ENCODE assay signal across 23 cellular contexts in genomic region chr17:37672545-37673078, GRCh38. TPM values are rescaled to one million over a fixed set of nuclear protein-coding genes. Genes with fewer than 3 reads are reported as not detected.
DNase-seq lines count a peak whose midpoint lies in the region; ATAC-seq and TF ChIP-seq lines count a peak whose summit lies in the region.
"Had no signal": no experiment of that assay in that cellular context is flagged by ENCODE, and none has a peak within 500 bp of the region (broad histone marks: within the 10 kb centered on the region; RNA-seq: fewer than 3 reads in every experiment).

No MANE protein-coding gene starts in this region.

- no peak for ATAC-seq in HG03460 (IDR thresholded peaks at IDR 0.05; ENCODE audit: unreplicated experiment)
- ATAC-seq: activated T-cell treated with anti-CD3 and anti-CD28 coated beads, Interleukin-2, amount 50 U/mL, for 4 hours; right cardiac atrium had no signal

- H3K36me3 ChIP-seq in breast epithelium (no peaks in the 10 kb centered on the region), SK-N-SH (replicated peaks in 1 of 2; ENCODE audit: control insufficient read depth in 1 of 2, insufficient read depth in 2 of 2, low read length in 1 of 2) (no peaks in the 10 kb centered on the region)
- H3K36me3 ChIP-seq: esophagus squamous epithelium, uterus had no signal

- POLR2A ChIA-PET in MCF 10A (lab: Yijun Ruan, JAX) (interaction anchor here (0.5 to 1.6 kb wide), 3 partner anchors 29 to 580 kb away, joined by 3 to 8 read pairs (median 3); partner anchors contain the start of gene DDX52), SK-N-SH (lab: Yijun Ruan, JAX) (no interaction called here)

- H3K4me1 ChIP-seq in breast epithelium (no peaks in the 10 kb centered on the region), SK-N-SH (ENCODE audit: control insufficient read depth in 1 of 2, insufficient read depth in 2 of 2, low read depth in 1 of 2, low read length in 1 of 2) (peaks cover 0 to 19% of the 10 kb centered on the region in 2 experiments; a peak in 1 of 4 replicates)
- H3K4me1 ChIP-seq: esophagus squamous epithelium, uterus had no signal

- H3F3A ChIP-seq in SK-N-SH (replicated peaks; ENCODE audit: insufficient read depth), result peaks cover 3% of the 10 kb centered on the region

- no peak for TF ChIP-seq CTCF in MCF 10A (IDR thresholded peaks at IDR 0.05; ENCODE audit: unreplicated experiment)
- TF ChIP-seq CTCF in breast epithelium (IDR thresholded peaks at IDR 0.05), result no peak
- TF ChIP-seq CTCF in SK-N-SH (IDR thresholded peaks at IDR 0.05), result no peak
- no peak for TF ChIP-seq CTCF in foreskin fibroblast (IDR thresholded peaks at IDR 0.05; ENCODE audit: low read depth, low read length)
- TF ChIP-seq CTCF in type B pancreatic cell (conservative IDR thresholded peaks at IDR 0.05), result no peak

- H3K9me2 ChIP-seq in SK-N-SH, result no peaks in the 10 kb centered on the region

- no peaks in the 10 kb centered on the region for H3K9me3 Mint-ChIP-seq in MCF 10A (ENCODE audit: unreplicated experiment)
- no peaks in the 10 kb centered on the region for H3K9me3 Mint-ChIP-seq in type B pancreatic cell
- H3K9me3 Mint-ChIP-seq: activated naive CD4-positive, alpha-beta T cell treated with anti-CD3 and anti-CD28 coated beads for 36 hours; activated T-cell treated with anti-CD3 and anti-CD28 coated beads, Interleukin-2, amount 50 U/mL, for 4 hours had no signal

- no peak for TF ChIP-seq POLR2A in breast epithelium (IDR thresholded peaks at IDR 0.05)

- H3K79me2 ChIP-seq in SK-N-SH (ENCODE audit: insufficient read depth), result no peaks in the 10 kb centered on the region

- no peak for DNase-seq in MCF 10A (ENCODE audit: unreplicated experiment)
- no peak for DNase-seq in breast epithelium (ENCODE audit: low spot score in 2 of 2)
- no peak for DNase-seq in SK-N-SH
- peak; percentile 29 to 55 for DNase-seq in foreskin fibroblast
- DNase-seq in type B pancreatic cell (ENCODE audit: extremely low spot score, unreplicated experiment), result no peak
- DNase-seq in islet precursor cell, result no peak
- no peak for DNase-seq in cardiac septum (ENCODE audit: low spot score)
- DNase-seq: activated naive CD4-positive, alpha-beta T cell treated with anti-CD3 and anti-CD28 coated beads for 36 hours; activated T-cell treated with anti-CD3 and anti-CD28 coated beads, Interleukin-2, amount 50 U/mL, for 4 hours; anterior cingulate cortex; C1 segment of cervical spinal cord; effector CD8-positive, alpha-beta T cell; esophagus squamous epithelium; glutamatergic neuron; NCI-H1048; NCI-H1930; NCI-H345; right cardiac atrium; substantia nigra; uterus had no signal

- BruUV-seq in MCF 10A (replicated peaks; lab: Mats Ljungman, UMichigan), result no TSS peak

- H3K27me3 ChIP-seq in breast epithelium (no peaks in the 10 kb centered on the region), SK-N-SH (ENCODE audit: insufficient read depth) (no peaks in the 10 kb centered on the region)
- H3K27me3 ChIP-seq: uterus had no signal

- TF ChIP-seq RAD21 in SK-N-SH (IDR thresholded peaks at IDR 0.05; ENCODE audit: low read length), result no peak

- intact Hi-C loops in MCF 10A (cut with micrococcal nuclease) (no loop called here), breast epithelium (cut with DNase I; ENCODE audit: low total_unique reads) (no loop called here), cardiac septum (cut with DNase I) (no loop called here)

- peak overlapping the region; percentile 23; the same call in 1 of the 2 replicates for H3K4me2 ChIP-seq in SK-N-SH
- H3K4me2 ChIP-seq: KMS-11 had no signal

- TF ChIP-seq EP300 in SK-N-SH (IDR thresholded peaks at IDR 0.05; ENCODE audit: borderline replicate concordance in 1 of 2, low read depth in 1 of 2, low read length in 1 of 2), result no peak

- no peaks in the 10 kb centered on the region for H4K20me1 ChIP-seq in SK-N-SH (ENCODE audit: insufficient read depth)

- H3K4me3 Mint-ChIP-seq in MCF 10A (ENCODE audit: unreplicated experiment) (no peak overlapping the region), type B pancreatic cell (no peak overlapping the region)
- H3K4me3 Mint-ChIP-seq: activated naive CD4-positive, alpha-beta T cell treated with anti-CD3 and anti-CD28 coated beads for 36 hours; activated T-cell treated with anti-CD3 and anti-CD28 coated beads, Interleukin-2, amount 50 U/mL, for 4 hours had no signal

- H3K9ac ChIP-seq in SK-N-SH, result peak overlapping the region; percentile 27; the same call in 1 of the 2 replicates
- H3K9ac ChIP-seq: KMS-11 had no signal

- H3K27ac ChIP-seq in breast epithelium, result no peak overlapping the region
- H3K27ac ChIP-seq in SK-N-SH (ENCODE audit: low read depth in 2 of 2, low read length in 1 of 2), result peak overlapping the region in 1 of 2 experiments; percentile 74; a peak in 2 of 4 replicates
- H3K27ac ChIP-seq: 22Rv1, esophagus squamous epithelium, KMS-11, uterus had no signal

- CTCF ChIA-PET in MCF 10A (lab: Yijun Ruan, JAX) (interaction anchor here (0.9 to 1.6 kb wide), 2 partner anchors 28 to 98 kb away, joined by 3 to 5 read pairs; no protein-coding TSS in a partner anchor), SK-N-SH (lab: Yijun Ruan, JAX) (interaction anchor here (1.1 kb wide), 1 partner anchor 11 kb away, joined by 6 read pairs; no protein-coding TSS in a partner anchor)

- H3K27ac Mint-ChIP-seq in MCF 10A (ENCODE audit: low read depth, unreplicated experiment), result peak overlapping the region; percentile 70
- peak overlapping the region; percentile 55 for H3K27ac Mint-ChIP-seq in type B pancreatic cell
- H3K27ac Mint-ChIP-seq: activated naive CD4-positive, alpha-beta T cell treated with anti-CD3 and anti-CD28 coated beads for 36 hours had no signal

- peaks cover 4% of the 10 kb centered on the region for H3K27me3 Mint-ChIP-seq in MCF 10A (ENCODE audit: insufficient read depth, unreplicated experiment)
- H3K27me3 Mint-ChIP-seq in type B pancreatic cell, result peaks cover 3% of the 10 kb centered on the region

- H3K4me3 ChIP-seq in breast epithelium, result no peak overlapping the region
- no peak overlapping the region for H3K4me3 ChIP-seq in SK-N-SH (ENCODE audit: low read depth in 2 of 2, low read length in 1 of 2)
- no peak overlapping the region for H3K4me3 ChIP-seq in foreskin fibroblast (ENCODE audit: low read depth in 1 of 2, low read length in 2 of 2)
- H3K4me3 ChIP-seq: esophagus squamous epithelium, uterus had no signal

- H3K9me3 ChIP-seq in breast epithelium (no peaks in the 10 kb centered on the region), SK-N-SH (no peaks in the 10 kb centered on the region)
- H3K9me3 ChIP-seq: esophagus squamous epithelium, uterus had no signal

- H3K4me1 Mint-ChIP-seq in MCF 10A (ENCODE audit: insufficient read depth, unreplicated experiment) (peaks cover 19% of the 10 kb centered on the region), type B pancreatic cell (ENCODE audit: unreplicated experiment) (peaks cover 24% of the 10 kb centered on the region)

- peak overlapping the region; percentile 32; the same call in 1 of the 2 replicates for H2AFZ ChIP-seq in SK-N-SH (ENCODE audit: low read depth)

- WGBS in SK-N-SH (ENCODE audit: low lambda C conversion rate), result 73% methylated on average over 3 of the region's 3 CpGs

- H3K36me3 Mint-ChIP-seq in MCF 10A (ENCODE audit: insufficient read depth, unreplicated experiment), result no peaks in the 10 kb centered on the region
- no peaks in the 10 kb centered on the region for H3K36me3 Mint-ChIP-seq in type B pancreatic cell

TF ChIP-seq in SK-N-SH, 30 proteins besides CTCF, POLR2A, EP300 and RAD21 (continues in another document):
- TF ChIP-seq RCOR1 (IDR thresholded peaks at IDR 0.05; ENCODE audit: low read length), result no peak
- TF ChIP-seq RXRA (IDR thresholded peaks at IDR 0.05; ENCODE audit: borderline replicate concordance, low read depth), result no peak
- no peak for TF ChIP-seq NRF1 (IDR thresholded peaks at IDR 0.05; ENCODE audit: low read depth, low read length)
- no peak for TF ChIP-seq SIN3A (IDR thresholded peaks at IDR 0.05; ENCODE audit: borderline replicate concordance, low read depth, low read length)
- TF ChIP-seq TCF12 (IDR thresholded peaks at IDR 0.05), result no peak
- TF ChIP-seq MEF2A (IDR thresholded peaks at IDR 0.05; ENCODE audit: borderline replicate concordance, low read depth), result no peak
- no peak for TF ChIP-seq EZH2phosphoT487 (IDR thresholded peaks at IDR 0.05; ENCODE audit: borderline replicate concordance, low read depth)
- no peak for TF ChIP-seq REST (IDR thresholded peaks at IDR 0.05; ENCODE audit: low read depth, low read length)
- TF ChIP-seq GABPA (IDR thresholded peaks at IDR 0.05; ENCODE audit: low read depth), result no peak
- no peak for TF ChIP-seq TAF1 (IDR thresholded peaks at IDR 0.05; ENCODE audit: borderline replicate concordance, low read depth, low read length)

RNA-seq across cellular contexts. Expression of gene DDX52, which starts 29.4 kb away (rescaled TPM):
- total RNA-seq in MCF 10A (2022), result 37.8 and 42.5 TPM in 2 replicates
- total RNA-seq in breast epithelium, result 10 to 100 TPM; 15.8 to 29.3 (median 20.0) TPM
- 7.3 and 9.5 TPM in 2 replicates for polyA plus RNA-seq in SK-N-SH (2012; rRNA removed)
- 7.8 and 9.5 TPM in 2 replicates for polyA plus RNA-seq in SK-N-SH (2012; cell fraction: cytosol; rRNA removed)
- 8.8 and 20.1 TPM in 2 replicates for polyA plus RNA-seq in SK-N-SH (2012; cell fraction: nucleus; rRNA removed)
- total RNA-seq in type B pancreatic cell (ENCODE audit: low replicate concordance), result 37.5 and 49.4 TPM in 2 replicates
- total RNA-seq in cardiac septum, result 12.4 TPM

Comparison
In these comparisons a context has a peak if more than half of its experiments do, and no peak if none do; other contexts are left out.
1. DNase-seq: peak in foreskin fibroblast (2 of 2); none in MCF 10A (single experiment), breast epithelium (0 of 2), SK-N-SH (single experiment), type B pancreatic cell (single experiment), islet precursor cell (single experiment) and cardiac septum (single experiment).